In the genomic region with DNA sequence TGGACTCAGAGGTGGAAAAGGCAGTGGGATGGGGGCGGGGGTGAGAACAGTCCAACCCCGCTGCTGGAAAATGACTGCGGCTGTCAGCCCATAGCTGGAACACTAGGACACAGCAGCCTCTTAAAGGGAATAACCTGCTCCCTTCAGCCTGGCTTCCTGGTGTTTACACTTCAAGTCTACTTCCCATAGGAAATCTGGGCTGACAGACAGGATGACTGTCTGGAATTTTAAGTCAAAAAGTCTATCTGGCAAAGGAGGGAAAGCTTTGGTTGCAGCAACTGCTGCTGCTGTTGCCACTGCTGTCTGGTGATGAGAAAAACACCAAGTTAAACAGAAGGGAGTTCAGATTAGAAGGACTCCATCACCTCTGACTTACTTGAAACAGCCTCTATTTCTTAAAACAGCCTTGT, we compare ENCODE assay signal across 18 cellular contexts.
"Had no signal": no experiment of that assay in that cellular context is flagged by ENCODE, and none has a peak within 500 bp of the region (broad histone marks: within the 10 kb centered on the region; RNA-seq: fewer than 3 reads in every experiment).

No MANE protein-coding gene starts in this region.

- H3K9me3 ChIP-seq: colonic mucosa, ovary, stomach, thyroid gland had no signal

- H3K4me2 ChIP-seq: neural progenitor cell had no signal

- H3K4me1 ChIP-seq: colonic mucosa, neural progenitor cell had no signal

- DNase-seq: activated CD4-positive, alpha-beta T cell treated with anti-CD3 and anti-CD28 coated beads for 4 hours; activated CD8-positive, alpha-beta memory T cell treated with anti-CD3 and anti-CD28 coated beads, Interleukin-2, amount 50 U/mL, for 48 hours; activated CD8-positive, alpha-beta T cell treated with anti-CD3 and anti-CD28 coated beads, Interleukin-2, amount 10 ng/mL, durations not matched to agents 7 days and 5 days; activated naive CD4-positive, alpha-beta T cell; colonic mucosa; effector memory CD4-positive, alpha-beta T cell; erythroblast; ovary; stimulated activated CD4-positive, alpha-beta T cell treated with anti-CD3 and anti-CD28 coated beads, Interleukin-4, amount 100 ng/mL, for 4 hours; stomach; T-helper 1 cell; thyroid gland had no signal

- H3K4me3 ChIP-seq: cardiac muscle cell, colonic mucosa, neural progenitor cell, ovary, SK-N-MC, skin epidermis, stomach, thyroid gland had no signal

- H3K36me3 ChIP-seq: cardiac muscle cell, colonic mucosa, neural progenitor cell, ovary, thyroid gland had no signal

- ATAC-seq: activated CD8-positive, alpha-beta T cell treated with anti-CD3 and anti-CD28 coated beads, Interleukin-2, amount 10 ng/mL, durations not matched to agents 7 days and 5 days; left lobe of liver had no signal

- H3K27me3 ChIP-seq: cardiac muscle cell, colonic mucosa, neural progenitor cell, ovary, stomach, thyroid gland had no signal

- H2AFZ ChIP-seq: neural progenitor cell had no signal

- H3K9ac ChIP-seq: neural progenitor cell had no signal

- H3K27ac ChIP-seq: cardiac muscle cell, colonic mucosa, neural progenitor cell, ovary, SK-N-MC, skin epidermis, stomach, thyroid gland, VCaP had no signal
